ENCODE assay signal across 8 cellular contexts in genomic region chr1:208243851-208244583, GRCh38. TPM values are rescaled to one million over a fixed set of nuclear protein-coding genes. Genes with fewer than 3 reads are reported as not detected.
DNase-seq lines count a peak whose midpoint lies in the region; ATAC-seq and TF ChIP-seq lines count a peak whose summit lies in the region.

Gene PLXNA2, minus strand, starts transcription at chr1:208244384. Its CDS starts 26,462 bp downstream, at chr1:208217922.

- POLR2A ChIA-PET in RWPE1 (lab: Yijun Ruan, JAX; ENCODE audit: low non-redundant PET), result interaction anchor here (1.5 kb wide), 1 partner anchor 60 kb away, joined by 3 read pairs; no protein-coding TSS in a partner anchor

- H3K36me3 ChIP-seq in Karpas-422 (ENCODE audit: insufficient read depth, low read length) (no peaks in the 10 kb centered on the region), subcutaneous abdominal adipose tissue (ENCODE audit: control insufficient read depth in 5 of 5, insufficient read depth in 5 of 5, low read length in 5 of 5) (peaks cover 0 to 2% (median 0%) of the 10 kb centered on the region in 5 donors)

- H3K79me2 ChIP-seq in Karpas-422 (ENCODE audit: low read length), result no peaks in the 10 kb centered on the region

- peak within 1 kb of the TSS; percentile 56; the same call in 1 of the 2 replicates for H2AFZ ChIP-seq in Karpas-422 (ENCODE audit: low read length)

- H3K27ac Mint-ChIP-seq in nephron, result peak within 1 kb of the TSS; percentile 0 to 79 (median 78)

- H3K27me3 ChIP-seq in Karpas-422 (ENCODE audit: low read length), result 0 out of 2 replicates have a peak, but pooled peaks cover 2% of the 10 kb centered on the region
- no peaks in the 10 kb centered on the region for H3K27me3 ChIP-seq in subcutaneous abdominal adipose tissue (ENCODE audit: control insufficient read depth in 5 of 5, insufficient read depth in 4 of 5, low read length in 5 of 5)

- ATAC-seq in GM18502 (IDR thresholded peaks at IDR 0.05; ENCODE audit: poor library complexity, unreplicated experiment), result peak; percentile 52

- CTCF ChIA-PET in RWPE1 (lab: Yijun Ruan, JAX), result interaction anchor here (0.5 to 2.3 kb wide), 19 partner anchors 23 to 323 kb away, joined by 3 to 25 read pairs (median 3); no protein-coding TSS in a partner anchor

- peaks cover 42% of the 10 kb centered on the region for H3K4me1 Mint-ChIP-seq in nephron

- no peaks in the 10 kb centered on the region for H3K36me3 Mint-ChIP-seq in nephron (ENCODE audit: low read depth)

- no peaks in the 10 kb centered on the region for H3K9me2 ChIP-seq in Karpas-422 (replicated peaks; ENCODE audit: insufficient read depth, low read length)

- H3K4me2 ChIP-seq in Karpas-422 (ENCODE audit: low read depth, low read length, poor library complexity, severe bottlenecking), result peak within 1 kb of the TSS; percentile 79

- TF ChIP-seq CTCF in RWPE1 (conservative IDR thresholded peaks at IDR 0.05; ENCODE audit: low read depth) (no peak), fibroblast of villous mesenchyme (IDR thresholded peaks at IDR 0.05; ENCODE audit: insufficient read depth, low read depth, low read length) (no peak), nephron (IDR thresholded peaks at IDR 0.05; ENCODE audit: unreplicated experiment in 3 of 3) (no peak)

- DNase-seq in Karpas-422, result peak; percentile 76
- peak; percentile 86 for DNase-seq in RWPE1 (ENCODE audit: low spot score)
- peak; percentile 74 for DNase-seq in activated gamma-delta T cell treated with Interleukin-2 at 50 U/mL for 16 hours
- DNase-seq in fibroblast of villous mesenchyme (ENCODE audit: low read depth), result peak; percentile 69
- DNase-seq in GOT3 (lab: John Stamatoyannopoulos, UW), result no peak

- H3K4me3 Mint-ChIP-seq in nephron, result peak within 1 kb of the TSS; percentile 80 to 96 (median 96)

- H3K4me1 ChIP-seq in Karpas-422 (ENCODE audit: low read length) (peaks cover 16% of the 10 kb centered on the region), subcutaneous abdominal adipose tissue (ENCODE audit: control insufficient read depth in 5 of 5, insufficient read depth in 5 of 5, low read length in 5 of 5) (peaks cover 5 to 58% (median 39%) of the 10 kb centered on the region in 5 donors)

- no peak within 1 kb of the TSS for H3K27ac ChIP-seq in Karpas-422 (ENCODE audit: low read length)
- H3K27ac ChIP-seq in RWPE1, result peak within 1 kb of the TSS; percentile 85
- peak within 1 kb of the TSS; percentile 80 for H3K27ac ChIP-seq in subcutaneous abdominal adipose tissue (ENCODE audit: low read depth, low read length)

- no peaks in the 10 kb centered on the region for H4K20me1 ChIP-seq in Karpas-422 (ENCODE audit: insufficient read depth, low read depth, low read length)

- H3K9me3 Mint-ChIP-seq in nephron, result no peaks in the 10 kb centered on the region

- peak within 1 kb of the TSS; percentile 58 for H3K9ac ChIP-seq in Karpas-422 (ENCODE audit: low read length)
- peak within 1 kb of the TSS; percentile 28 to 84 (median 82) for H3K9ac ChIP-seq in subcutaneous abdominal adipose tissue (ENCODE audit: low read length in 5 of 5)

- H3K4me3 ChIP-seq in Karpas-422 (ENCODE audit: low read length), result peak within 1 kb of the TSS; percentile 64
- peak within 1 kb of the TSS; percentile 81 for H3K4me3 ChIP-seq in fibroblast of villous mesenchyme (ENCODE audit: low read depth, low read length)
- H3K4me3 ChIP-seq in subcutaneous abdominal adipose tissue (ENCODE audit: low read depth in 1 of 5, low read length in 5 of 5), result peak within 1 kb of the TSS; percentile 76 to 88 (median 85)

- H3K27me3 Mint-ChIP-seq in nephron (ENCODE audit: low read depth), result peaks cover 14% of the 10 kb centered on the region

- H3K9me3 ChIP-seq in Karpas-422 (ENCODE audit: low read length) (no peaks in the 10 kb centered on the region), subcutaneous abdominal adipose tissue (ENCODE audit: control insufficient read depth in 5 of 5, low read length in 5 of 5) (no peaks in the 10 kb centered on the region)

RNA-seq across cellular contexts. Expression of gene PLXNA2, which starts in this region (rescaled TPM):
- total RNA-seq in Karpas-422 (2014; rRNA removed; shearing (Covaris generic); ENCODE audit: low replicate concordance), result not detected in 2 replicates
- total RNA-seq in fibroblast of villous mesenchyme, result 0.86 and 1.9 TPM in 2 replicates

Comparison
In these comparisons a context has a peak if more than half of its experiments do, and no peak if none do; other contexts are left out.
1. Peak in DNase-seq, H3K4me3 ChIP-seq, H3K9ac ChIP-seq and H3K4me2 ChIP-seq in Karpas-422; RNA of the gene not detected or under 1 TPM.